8 cellular contexts compared by ENCODE assay signal in the genomic region with DNA sequence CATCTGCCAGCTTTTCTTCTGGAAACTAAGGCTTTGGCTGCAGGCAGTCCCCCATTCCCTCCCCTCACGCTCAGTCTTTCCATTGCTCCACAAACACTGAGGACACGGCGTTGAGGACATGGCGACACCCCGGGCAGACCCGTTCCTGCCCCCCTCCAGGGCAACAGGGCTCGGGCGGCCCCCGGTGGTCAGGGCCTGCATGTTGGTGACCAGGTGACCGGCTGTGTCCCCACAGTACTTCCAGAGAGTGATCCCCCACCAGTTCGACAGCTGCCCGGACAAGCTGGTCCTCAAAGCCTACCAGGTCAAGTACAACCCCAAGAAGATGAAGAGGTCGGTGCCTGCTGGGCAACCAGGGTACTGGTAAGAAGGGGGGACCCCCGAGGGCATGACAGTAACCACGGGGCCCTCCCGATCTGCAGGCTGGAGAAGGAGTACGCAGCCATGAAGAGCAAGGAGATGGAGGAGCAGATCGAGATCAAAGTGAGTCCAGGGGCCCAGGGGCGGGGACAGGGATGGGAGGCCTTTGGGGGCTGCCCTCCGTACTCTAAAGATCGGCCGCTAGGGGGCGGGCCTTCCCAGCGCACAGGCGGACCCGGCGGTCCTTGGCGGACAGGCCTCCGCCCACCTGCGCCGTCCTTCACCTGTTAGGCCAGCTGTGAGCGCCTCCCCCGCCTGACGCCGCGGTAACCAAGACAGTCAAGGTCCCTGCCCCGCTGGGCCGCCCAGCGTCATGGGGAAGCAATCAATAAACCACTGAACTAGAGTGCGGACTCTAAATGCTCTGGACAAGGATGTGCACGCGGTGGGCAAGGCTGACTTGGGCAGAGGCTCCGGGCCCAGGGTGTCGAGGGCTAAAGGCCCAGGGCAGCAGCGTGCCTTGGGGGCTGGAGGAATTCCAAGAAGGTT. TPM values are rescaled to one million over a fixed set of nuclear protein-coding genes. Genes with fewer than 3 reads are reported as not detected.
DNase-seq lines count a peak whose midpoint lies in the region; ATAC-seq and TF ChIP-seq lines count a peak whose summit lies in the region.

No MANE protein-coding gene starts in this region.

- DNase-seq in AG08396 (ENCODE audit: low spot score): peak; percentile 90
- DNase-seq in GM20000 (ENCODE audit: low spot score): peak; percentile 95
- DNase-seq in NCI-H2227 (lab: John Stamatoyannopoulos, UW; ENCODE audit: unreplicated experiment): peak; percentile 85
- peak; percentile 85 for DNase-seq in activated CD4-positive, alpha-beta T cell treated with anti-CD3 and anti-CD28 coated beads for 36 hours
- peak; percentile 82 for DNase-seq in chondrocyte (ENCODE audit: low spot score)
- DNase-seq in left lung: peak; percentile 77 to 94
- peak; percentile 33 for DNase-seq in stimulated activated CD8-positive, alpha-beta memory T cell treated with anti-CD3 and anti-CD28 coated beads, Interleukin-12 subunit alpha, Interleukin-12 subunit beta, amount 100 ng/mL, for 1 hour (ENCODE audit: low read depth)
- no peak for DNase-seq in cortex of kidney (lab: John Stamatoyannopoulos, UW)

- no peak overlapping the region for H3K27ac ChIP-seq in left lung

- POLR2A ChIA-PET in activated CD4-positive, alpha-beta T cell treated with anti-CD3 and anti-CD28 coated beads for 36 hours (lab: Charles Lee): no interaction called here

- no peaks in the 10 kb centered on the region for H3K9me3 Mint-ChIP-seq in activated CD4-positive, alpha-beta T cell treated with anti-CD3 and anti-CD28 coated beads for 36 hours (ENCODE audit: low read depth)
- no peaks in the 10 kb centered on the region for H3K9me3 Mint-ChIP-seq in chondrocyte (ENCODE audit: low read depth)

- no peaks in the 10 kb centered on the region for H3K27me3 Mint-ChIP-seq in activated CD4-positive, alpha-beta T cell treated with anti-CD3 and anti-CD28 coated beads for 36 hours
- H3K27me3 Mint-ChIP-seq in chondrocyte (ENCODE audit: low read depth): no peaks in the 10 kb centered on the region

- TF ChIP-seq CTCF in GM20000 (IDR thresholded peaks at IDR 0.05; ENCODE audit: extremely low read depth, missing control alignments): peak; percentile 57
- TF ChIP-seq CTCF in chondrocyte (IDR thresholded peaks at IDR 0.05): peak; percentile 93
- TF ChIP-seq CTCF in left lung (IDR thresholded peaks at IDR 0.05): peak; percentile 79 to 84

- peak; percentile 89 for ATAC-seq in activated CD4-positive, alpha-beta T cell treated with anti-CD3 and anti-CD28 coated beads for 36 hours
- ATAC-seq in left lung: peak; percentile 89

- H3K36me3 Mint-ChIP-seq in activated CD4-positive, alpha-beta T cell treated with anti-CD3 and anti-CD28 coated beads for 36 hours (ENCODE audit: low read depth): no peaks in the 10 kb centered on the region
- H3K36me3 Mint-ChIP-seq in chondrocyte (ENCODE audit: low read depth): no peaks in the 10 kb centered on the region

- H3K4me1 ChIP-seq in left lung: peaks cover 3 to 9% of the 10 kb centered on the region in 2 donors

- peaks cover 0 to 5% of the 10 kb centered on the region in 2 donors for H3K36me3 ChIP-seq in left lung

- no peaks in the 10 kb centered on the region for H3K9me3 ChIP-seq in left lung

- no peak overlapping the region for H3K27ac Mint-ChIP-seq in activated CD4-positive, alpha-beta T cell treated with anti-CD3 and anti-CD28 coated beads for 36 hours
- H3K27ac Mint-ChIP-seq in chondrocyte (ENCODE audit: unreplicated experiment): no peak overlapping the region

- H3K4me1 Mint-ChIP-seq in activated CD4-positive, alpha-beta T cell treated with anti-CD3 and anti-CD28 coated beads for 36 hours: peaks cover 3% of the 10 kb centered on the region
- H3K4me1 Mint-ChIP-seq in chondrocyte (ENCODE audit: low read depth): peaks cover 6% of the 10 kb centered on the region

- CTCF ChIA-PET in activated CD4-positive, alpha-beta T cell treated with anti-CD3 and anti-CD28 coated beads for 36 hours (lab: Charles Lee): interaction anchor here (0.6 to 2.2 kb wide), 12 partner anchors 9 to 214 kb away, joined by 3 to 15 read pairs (median 3); no protein-coding TSS in a partner anchor

- intact Hi-C loops in activated CD4-positive, alpha-beta T cell treated with anti-CD3 and anti-CD28 coated beads for 36 hours (cut with DNase I, micrococcal nuclease): loop anchor here (1.0 to 5.0 kb wide), 2 partner anchors 69 to 72 kb away; partner anchors contain the start of gene SNAPC2 (in 1 of the 2)
- intact Hi-C loops in left lung (cut with DNase I): no loop called here

- H3K4me3 Mint-ChIP-seq in activated CD4-positive, alpha-beta T cell treated with anti-CD3 and anti-CD28 coated beads for 36 hours: no peak overlapping the region
- no peak overlapping the region for H3K4me3 Mint-ChIP-seq in chondrocyte (ENCODE audit: unreplicated experiment)

- H3K4me3 ChIP-seq in left lung: no peak overlapping the region

- H3K27me3 ChIP-seq in left lung: peaks cover 0 to 2% of the 10 kb centered on the region in 2 donors

RNA-seq across cellular contexts. Expression of gene PRR36, which starts 21.1 kb away (rescaled TPM):
- under 1 TPM; 0.09 to 0.14 TPM for total RNA-seq in activated CD4-positive, alpha-beta T cell treated with anti-CD3 and anti-CD28 coated beads for 36 hours
- total RNA-seq in chondrocyte (0.22 to 0.80 TPM (median 0.38 TPM) in 3 replicates), left lung (1 to 10 TPM; 1.2 to 4.2 TPM)

RNA-seq across cellular contexts. Expression of gene EVI5L, which starts 23.1 kb away (rescaled TPM):
- total RNA-seq in activated CD4-positive, alpha-beta T cell treated with anti-CD3 and anti-CD28 coated beads for 36 hours: 1 to 10 TPM; 4.8 to 5.9 TPM
- total RNA-seq in chondrocyte (27.4 to 30.6 TPM (median 28.4 TPM) in 3 replicates), left lung (10 to 100 TPM; 14.2 to 16.9 TPM)

RNA-seq across cellular contexts. Expression of gene LRRC8E, which starts 35.2 kb away (rescaled TPM):
- not detected for total RNA-seq in activated CD4-positive, alpha-beta T cell treated with anti-CD3 and anti-CD28 coated beads for 36 hours
- total RNA-seq in chondrocyte: 1.9 to 6.9 TPM (median 4.8 TPM) in 3 replicates
- total RNA-seq in left lung: 10 to 100 TPM in 1 of 2 donors, 1 to 10 TPM in 1; 5.9 to 10.5 TPM

RNA-seq across cellular contexts. Expression of gene MAP2K7, which starts 50.6 kb away (rescaled TPM):
- 10 to 100 TPM; 32.2 to 33.7 TPM for total RNA-seq in activated CD4-positive, alpha-beta T cell treated with anti-CD3 and anti-CD28 coated beads for 36 hours
- total RNA-seq in chondrocyte (24.4 to 27.5 TPM (median 25.7 TPM) in 3 replicates), left lung (10 to 100 TPM; 30.5 to 31.1 TPM)

Comparison
In these comparisons a context has a peak if more than half of its experiments do, and no peak if none do; other contexts are left out.
1. intact Hi-C loops: an anchor here in activated CD4-positive, alpha-beta T cell treated with anti-CD3 and anti-CD28 coated beads for 36 hours (1.0 to 5.0 kb wide); none called in left lung.